7 cellular contexts compared by ENCODE assay signal in genomic region chr18:32919799-32920198, GRCh38.
DNase-seq lines count a peak whose midpoint lies in the region; ATAC-seq, FAIRE-seq and TF ChIP-seq lines count a peak whose summit lies in the region.

No MANE protein-coding gene starts in this region.

- peak; percentile 55 for TF ChIP-seq CTCF in Panc1 (IDR thresholded peaks at IDR 0.05)

- FAIRE-seq in GM18507 (lab: Jason Lieb, UNC): no peak

- peak; percentile 5 for DNase-seq in GM18507 (ENCODE audit: extremely low spot score, insufficient read length, low read depth)
- peak; percentile 68 for DNase-seq in H7
- peak; percentile 60 for DNase-seq in Jurkat, Clone E6-1 (ENCODE audit: low read depth, low spot score)
- no peak for DNase-seq in Panc1 (ENCODE audit: low read depth, low spot score)
- peak; percentile 18 for DNase-seq in fibroblast of the conjunctiva (ENCODE audit: low read depth)
- DNase-seq in amniotic stem cell (lab: John Stamatoyannopoulos, UW): no peak
- DNase-seq in stimulated activated CD4-positive, alpha-beta T cell treated with anti-CD3 and anti-CD28 coated beads, Interleukin-4, amount 100 ng/mL, for 4 hours: no peak

- no peak overlapping the region for H3K27ac ChIP-seq in Panc1 (ENCODE audit: low read length)

- no peaks in the 10 kb centered on the region for H3K27me3 ChIP-seq in H7 (ENCODE audit: control insufficient read depth, insufficient read depth, low read length)
- H3K27me3 ChIP-seq in Panc1 (ENCODE audit: control insufficient read depth, insufficient read depth, low read length): no peaks in the 10 kb centered on the region

- H3K9me3 ChIP-seq in Panc1 (ENCODE audit: control insufficient read depth, insufficient read depth, low read depth, low read length): no peaks in the 10 kb centered on the region; the same call in 1 of the 2 replicates

- POLR2A ChIA-PET in Panc1 (lab: Charles Lee): no interaction called here

- H3K36me3 ChIP-seq in H7 (replicated peaks; ENCODE audit: control insufficient read depth, insufficient read depth, low read length) (no peaks in the 10 kb centered on the region), Panc1 (ENCODE audit: control insufficient read depth, insufficient read depth, low read length) (no peaks in the 10 kb centered on the region)

- BruUV-seq in Panc1 (replicated peaks; lab: Mats Ljungman, UMichigan): no TSS peak

- H3K4me3 ChIP-seq in H7 (ENCODE audit: insufficient read depth, low read depth, low read length) (no peak overlapping the region), Panc1 (ENCODE audit: low read depth in 2 of 2, low read length in 2 of 2) (no peak overlapping the region)
- H3K4me3 ChIP-seq in Jurkat, Clone E6-1 (ENCODE audit: low read length): no peak overlapping the region

- 0 out of 2 replicates have a peak, but pooled peaks have one; percentile 58 for ATAC-seq in Panc1

- CTCF ChIA-PET in Panc1 (lab: Charles Lee): no interaction called here

- intact Hi-C loops in Panc1 (cut with micrococcal nuclease; ENCODE audit: unreplicated experiment): no loop called here

- in situ Hi-C loops in Panc1 (cut with HindIII; ENCODE audit: low pct_unique_long_range_greater_than_20kb, low sequenced_read_pairs): no loop called here

- H3K4me1 ChIP-seq in Panc1 (ENCODE audit: control insufficient read depth, insufficient read depth, low read length): no peaks in the 10 kb centered on the region; the same call in 1 of the 2 replicates

Comparison
In these comparisons a context has a peak if more than half of its experiments do, and no peak if none do; other contexts are left out.
1. DNase-seq: peak in GM18507 (single experiment), H7 (single experiment), Jurkat, Clone E6-1 (single experiment) and fibroblast of the conjunctiva (single experiment); none in Panc1 (single experiment), amniotic stem cell (single experiment) and stimulated activated CD4-positive, alpha-beta T cell treated with anti-CD3 and anti-CD28 coated beads, Interleukin-4, amount 100 ng/mL, for 4 hours (0 of 2).